ENCODE assay signal across 20 cellular contexts in the genomic region with DNA sequence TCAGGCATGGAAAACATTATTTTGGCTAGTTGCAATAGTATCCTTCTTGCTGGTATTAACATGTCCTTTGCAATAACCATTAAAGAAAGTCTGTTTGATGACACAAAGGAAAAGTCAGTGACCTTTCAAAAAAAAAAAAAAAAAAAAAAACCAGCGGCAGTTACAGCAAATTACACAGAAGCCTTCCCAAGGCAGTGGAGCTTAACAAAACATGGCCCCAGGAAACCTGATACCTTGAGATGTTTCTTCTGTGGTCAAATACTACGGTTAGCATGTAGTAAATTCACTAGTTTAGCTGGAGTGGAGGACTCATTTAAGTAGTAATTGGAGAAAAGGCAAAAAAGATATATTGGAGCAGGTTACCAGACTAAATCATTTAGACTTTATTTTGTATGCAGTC.
DNase-seq lines count a peak whose midpoint lies in the region; ATAC-seq and TF ChIP-seq lines count a peak whose summit lies in the region.
"Had no signal": no experiment of that assay in that cellular context is flagged by ENCODE, and none has a peak within 500 bp of the region (broad histone marks: within the 10 kb centered on the region; RNA-seq: fewer than 3 reads in every experiment).

No MANE protein-coding gene starts in this region.

- POLR2A ChIA-PET in HEK293T (lab: Yijun Ruan, JAX): no interaction called here

- H3K36me3 Mint-ChIP-seq in nephron progenitor cell (ENCODE audit: low read depth) (peaks cover 15% of the 10 kb centered on the region), glutamatergic neuron (ENCODE audit: unreplicated experiment) (no peaks in the 10 kb centered on the region)
- H3K36me3 Mint-ChIP-seq: CD14-positive monocyte; CD4-positive, alpha-beta memory T cell had no signal

- no peak for ATAC-seq in GM21717 (IDR thresholded peaks at IDR 0.05; ENCODE audit: unreplicated experiment)
- ATAC-seq: A549, GM12878, K562 had no signal

- CTCF ChIA-PET in HEK293T (lab: Yijun Ruan, JAX): no interaction called here

- H3K27ac Mint-ChIP-seq in nephron progenitor cell (peak overlapping the region; percentile 92), glutamatergic neuron (ENCODE audit: unreplicated experiment) (no peak overlapping the region)
- H3K27ac Mint-ChIP-seq: CD14-positive monocyte, HFFc6 had no signal

- no peaks in the 10 kb centered on the region for H3K27me3 Mint-ChIP-seq in nephron progenitor cell (ENCODE audit: low read depth, poor library complexity)
- H3K27me3 Mint-ChIP-seq in glutamatergic neuron (ENCODE audit: unreplicated experiment): no peaks in the 10 kb centered on the region
- H3K27me3 Mint-ChIP-seq: CD4-positive, alpha-beta memory T cell had no signal

- H3K4me3 Mint-ChIP-seq in nephron progenitor cell (peak overlapping the region; percentile 48), glutamatergic neuron (ENCODE audit: unreplicated experiment) (no peak overlapping the region)
- H3K4me3 Mint-ChIP-seq: CD14-positive monocyte; CD4-positive, alpha-beta memory T cell; HFFc6 had no signal

- no peaks in the 10 kb centered on the region for H3K9me3 Mint-ChIP-seq in nephron progenitor cell
- no peaks in the 10 kb centered on the region for H3K9me3 Mint-ChIP-seq in glutamatergic neuron (ENCODE audit: unreplicated experiment)

- peaks cover 93% of the 10 kb centered on the region for H3K4me1 Mint-ChIP-seq in nephron progenitor cell
- no peaks in the 10 kb centered on the region for H3K4me1 Mint-ChIP-seq in glutamatergic neuron (ENCODE audit: low read depth, unreplicated experiment)
- H3K4me1 Mint-ChIP-seq: CD14-positive monocyte; CD4-positive, alpha-beta memory T cell had no signal

- DNase-seq in NCI-H526 (lab: John Stamatoyannopoulos, UW) (peak; percentile 2 to 19), NCI-H526 treated with DMSO at 0.1 percent for 48 hours (lab: John Stamatoyannopoulos, UW) (no peak), HEK293T (ENCODE audit: extremely low spot score) (no peak), NCI-H146 treated with DMSO at 0.1 percent for 48 hours (lab: John Stamatoyannopoulos, UW; ENCODE audit: unreplicated experiment) (peak; percentile 47), nephron progenitor cell (peak; percentile 28), NCI-H2171 treated with DMSO at 0.1 percent for 48 hours (lab: John Stamatoyannopoulos, UW) (no peak), glutamatergic neuron (no peak)
- DNase-seq: CD4-positive, alpha-beta memory T cell; DMS153; DND-41; EL; GM23248; HCEC 1CT; HFFc6; IMR-90 had no signal

- TF ChIP-seq CTCF in nephron progenitor cell (IDR thresholded peaks at IDR 0.05): no peak
- no peak for TF ChIP-seq CTCF in glutamatergic neuron (IDR thresholded peaks at IDR 0.05; ENCODE audit: partially characterized antibody, unreplicated experiment)

TF ChIP-seq in HEK293T, 16 proteins besides CTCF, POLR2A, EP300 and RAD21:
- TF ChIP-seq ZNF384 (IDR thresholded peaks at IDR 0.05) (peak; percentile 85), ELF4 (IDR thresholded peaks at IDR 0.05) (no peak)

Comparison
In these comparisons a context has a peak if more than half of its experiments do, and no peak if none do; other contexts are left out.
1. DNase-seq: peak in NCI-H526 (2 of 2), NCI-H146 treated with DMSO at 0.1 percent for 48 hours (single experiment) and nephron progenitor cell (single experiment); none in NCI-H526 treated with DMSO at 0.1 percent for 48 hours (single experiment), HEK293T (single experiment), NCI-H2171 treated with DMSO at 0.1 percent for 48 hours (single experiment) and glutamatergic neuron (single experiment).